Comparison of ENCODE assay signal across 16 cellular contexts in genomic region chr1:20847619-20848080, GRCh38.
DNase-seq lines count a peak whose midpoint lies in the region; ATAC-seq and TF ChIP-seq lines count a peak whose summit lies in the region.
"Had no signal": no experiment of that assay in that cellular context is flagged by ENCODE, and none has a peak within 500 bp of the region (broad histone marks: within the 10 kb centered on the region; RNA-seq: fewer than 3 reads in every experiment).

No MANE protein-coding gene starts in this region.

- no peak overlapping the region for H3K27ac Mint-ChIP-seq in CD4-positive, alpha-beta T cell
- H3K27ac Mint-ChIP-seq: activated CD8-positive, alpha-beta T cell treated with anti-CD3 and anti-CD28 coated beads, Interleukin-2, amount 10 ng/mL, durations not matched to agents 7 days and 5 days; stimulated activated naive B cell treated with anti-CD40 and anti-IgM and Interleukin-4, amounts not matched to agents 10 μg/mL and 1 μg/mL and 100 μg/mL, for 72 hours had no signal

- POLR2A ChIA-PET in HCT116 (lab: Charles Lee), result no interaction called here
- POLR2A ChIA-PET in CD4-positive, alpha-beta T cell (lab: Charles Lee), result no interaction called here

- no peak for TF ChIP-seq RAD21 in HCT116 (IDR thresholded peaks at IDR 0.05; ENCODE audit: low read depth)

- intact Hi-C loops in HCT116 (cut with micrococcal nuclease), result no loop called here
- intact Hi-C loops in CD4-positive, alpha-beta T cell (cut with DNase I, micrococcal nuclease), result no loop called here

- no peaks in the 10 kb centered on the region for H3K9me3 Mint-ChIP-seq in CD4-positive, alpha-beta T cell
- H3K9me3 Mint-ChIP-seq: stimulated activated naive B cell treated with anti-CD40 and anti-IgM and Interleukin-4, amounts not matched to agents 10 μg/mL and 1 μg/mL and 100 μg/mL, for 72 hours had no signal

- no peaks in the 10 kb centered on the region for H4K20me1 ChIP-seq in HCT116 (ENCODE audit: insufficient read depth)

- H3K79me2 ChIP-seq in HCT116 (ENCODE audit: insufficient read depth, low read length), result no peaks in the 10 kb centered on the region
- H3K79me2 ChIP-seq: parathyroid adenoma had no signal

- BruUV-seq in HCT116 (replicated peaks; lab: Mats Ljungman, UMichigan), result no TSS peak

- H3K4me1 ChIP-seq in HCT116 (ENCODE audit: control insufficient read depth in 1 of 2, insufficient read depth in 2 of 2, low read length in 2 of 2) (peaks cover 15 to 34% of the 10 kb centered on the region in 2 experiments), adipocyte (ENCODE audit: control insufficient read depth, insufficient read depth, low read length) (no peaks in the 10 kb centered on the region)
- H3K4me1 ChIP-seq: colonic mucosa, parathyroid adenoma, tibial nerve had no signal

- H3K27ac ChIP-seq in HCT116 (ENCODE audit: low read depth, low read length), result peak overlapping the region; percentile 84
- no peak overlapping the region for H3K27ac ChIP-seq in CD4-positive, alpha-beta T cell (ENCODE audit: low read depth, low read length)
- H3K27ac ChIP-seq: colonic mucosa, parathyroid adenoma, tibial nerve had no signal

- peaks cover 42% of the 10 kb centered on the region for H3K36me3 Mint-ChIP-seq in CD4-positive, alpha-beta T cell (ENCODE audit: low read depth)

- no peaks in the 10 kb centered on the region for H3K4me1 Mint-ChIP-seq in CD4-positive, alpha-beta T cell (ENCODE audit: low read depth)
- H3K4me1 Mint-ChIP-seq: stimulated activated naive B cell treated with anti-CD40 and anti-IgM and Interleukin-4, amounts not matched to agents 10 μg/mL and 1 μg/mL and 100 μg/mL, for 72 hours had no signal

- no peak overlapping the region for H3K4me3 Mint-ChIP-seq in CD4-positive, alpha-beta T cell
- H3K4me3 Mint-ChIP-seq: activated CD8-positive, alpha-beta T cell treated with anti-CD3 and anti-CD28 coated beads, Interleukin-2, amount 10 ng/mL, durations not matched to agents 7 days and 5 days; stimulated activated naive B cell treated with anti-CD40 and anti-IgM and Interleukin-4, amounts not matched to agents 10 μg/mL and 1 μg/mL and 100 μg/mL, for 72 hours had no signal

- H3K9me2 ChIP-seq in HCT116 (ENCODE audit: insufficient read depth), result no peaks in the 10 kb centered on the region

- H3K36me3 ChIP-seq in HCT116 (ENCODE audit: control insufficient read depth in 1 of 2, insufficient read depth in 2 of 2, low read length in 2 of 2), result peaks cover 2 to 9% of the 10 kb centered on the region in 2 experiments; a peak in 1 of 4 replicates
- H3K36me3 ChIP-seq in adipocyte (ENCODE audit: control insufficient read depth, insufficient read depth, low read length, severe bottlenecking), result peaks cover 59% of the 10 kb centered on the region

- no peaks in the 10 kb centered on the region for H3K27me3 Mint-ChIP-seq in CD4-positive, alpha-beta T cell
- H3K27me3 Mint-ChIP-seq: stimulated activated naive B cell treated with anti-CD40 and anti-IgM and Interleukin-4, amounts not matched to agents 10 μg/mL and 1 μg/mL and 100 μg/mL, for 72 hours had no signal

- H3K4me3 ChIP-seq in HCT116 (replicated peaks in 1 of 2; ENCODE audit: low read depth in 1 of 2, low read length in 2 of 2) (no peak overlapping the region), adipocyte (ENCODE audit: low read length) (no peak overlapping the region), skeletal muscle cell (ENCODE audit: low read depth, low read length) (no peak overlapping the region)
- H3K4me3 ChIP-seq: colonic mucosa, tibial nerve had no signal

- TF ChIP-seq CTCF in HCT116 (IDR thresholded peaks at IDR 0.05 in 2 of 3, conservative IDR thresholded peaks at IDR 0.05 in 1 of 3; ENCODE audit: borderline replicate concordance in 1 of 3, insufficient read depth in 1 of 3, low read depth in 2 of 3, low read length in 2 of 3), result no peak
- TF ChIP-seq CTCF in CD4-positive, alpha-beta T cell (IDR thresholded peaks at IDR 0.05), result no peak

- no peak overlapping the region for H3K4me2 ChIP-seq in HCT116 (ENCODE audit: low read length)

- H3K27me3 ChIP-seq in HCT116 (ENCODE audit: insufficient read depth, low read length), result no peaks in the 10 kb centered on the region
- H3K27me3 ChIP-seq in adipocyte (replicated peaks; ENCODE audit: control insufficient read depth, insufficient read depth, low read length), result no peaks in the 10 kb centered on the region
- no peaks in the 10 kb centered on the region for H3K27me3 ChIP-seq in CD4-positive, alpha-beta T cell (ENCODE audit: control insufficient read depth, insufficient read depth, low read length)
- H3K27me3 ChIP-seq: colonic mucosa, tibial nerve had no signal

- TF ChIP-seq POLR2A in HCT116 (IDR thresholded peaks at IDR 0.05; ENCODE audit: borderline replicate concordance, extremely low read depth, insufficient read depth, insufficient read length), result no peak

- H3K9me3 ChIP-seq in HCT116 (ENCODE audit: control insufficient read depth in 1 of 2, insufficient read depth in 1 of 2, low read depth in 1 of 2, low read length in 2 of 2) (no peaks in the 10 kb centered on the region), adipocyte (ENCODE audit: control insufficient read depth, low read length) (no peaks in the 10 kb centered on the region)
- no peaks in the 10 kb centered on the region for H3K9me3 ChIP-seq in CD4-positive, alpha-beta T cell (ENCODE audit: control insufficient read depth, low read length)
- H3K9me3 ChIP-seq: colonic mucosa, tibial nerve had no signal

- peak; percentile 49 for ATAC-seq in HCT116
- no peak for ATAC-seq in CD4-positive, alpha-beta T cell (ENCODE audit: poor library complexity)
- no peak for ATAC-seq in HG03439 (IDR thresholded peaks at IDR 0.05; ENCODE audit: unreplicated experiment)
- ATAC-seq: activated CD8-positive, alpha-beta T cell treated with anti-CD3 and anti-CD28 coated beads, Interleukin-2, amount 10 ng/mL, durations not matched to agents 7 days and 5 days; left lobe of liver; stimulated activated naive B cell treated with anti-CD40 and anti-IgM and Interleukin-4, amounts not matched to agents 10 μg/mL and 1 μg/mL and 100 μg/mL, for 72 hours had no signal

- H3K9ac ChIP-seq in HCT116 (ENCODE audit: low read length) (no peak overlapping the region), adipocyte (ENCODE audit: low read length) (no peak overlapping the region)
- H3K9ac ChIP-seq: parathyroid adenoma had no signal

- RAD21 ChIA-PET in HCT116 (lab: Charles Lee; ENCODE audit: low non-redundant PET in 1 of 2, low total read pairs in 2 of 2, uncharacterized antibody in 2 of 2, unreplicated experiment in 2 of 2), result no interaction called here

- DNase-seq in HCT116 (ENCODE audit: low read depth, low spot score), result peak; percentile 1
- DNase-seq in adipocyte (ENCODE audit: low read depth), result peak; percentile 34
- peak; percentile 18 for DNase-seq in fibroblast of gingiva (ENCODE audit: low read depth)
- DNase-seq in skeletal muscle cell (ENCODE audit: low read depth), result peak; percentile 21
- DNase-seq in CD4-positive, alpha-beta T cell, result no peak
- DNase-seq in globus pallidus (ENCODE audit: low spot score), result no peak
- DNase-seq: activated CD8-positive, alpha-beta T cell treated with anti-CD3 and anti-CD28 coated beads, Interleukin-2, amount 10 ng/mL, durations not matched to agents 7 days and 5 days; colonic mucosa; KG1; NCI-H1105; stimulated activated CD4-positive, alpha-beta T cell treated with anti-CD3 and anti-CD28 coated beads, Interleukin-12 subunit alpha, Interleukin-12 subunit beta, amount 100 ng/mL, for 4 hours; stimulated activated naive B cell treated with anti-CD40 and anti-IgM and Interleukin-4, amounts not matched to agents 10 μg/mL and 1 μg/mL and 100 μg/mL, for 72 hours had no signal

- H2AFZ ChIP-seq in HCT116 (ENCODE audit: low read depth, low read length, poor library complexity, severe bottlenecking), result no peak overlapping the region
- H2AFZ ChIP-seq: parathyroid adenoma had no signal

- CTCF ChIA-PET in HCT116 (lab: Charles Lee), result no interaction called here
- CTCF ChIA-PET in CD4-positive, alpha-beta T cell (lab: Charles Lee), result no interaction called here

TF ChIP-seq in HCT116, 20 proteins besides CTCF, POLR2A, EP300 and RAD21:
- TF ChIP-seq SIN3A (IDR thresholded peaks at IDR 0.05; ENCODE audit: low read depth) (no peak), EZH2 (IDR thresholded peaks at IDR 0.05) (no peak), EGR1 (IDR thresholded peaks at IDR 0.05; ENCODE audit: low read depth) (no peak), CBX3 (IDR thresholded peaks at IDR 0.05; ENCODE audit: low read depth) (no peak), EZH2phosphoT487 (IDR thresholded peaks at IDR 0.05; ENCODE audit: borderline replicate concordance) (no peak), FOSL1 (IDR thresholded peaks at IDR 0.05; ENCODE audit: low read depth) (0 out of 2 replicates have a peak, but pooled peaks have one; percentile 4)

Comparison
In these comparisons a context has a peak if more than half of its experiments do, and no peak if none do; other contexts are left out.
1. DNase-seq: peak in HCT116 (single experiment), adipocyte (single experiment), fibroblast of gingiva (single experiment) and skeletal muscle cell (single experiment); none in CD4-positive, alpha-beta T cell (0 of 10) and globus pallidus (single experiment).